ENCODE assay signal across 8 cellular contexts in the genomic region with DNA sequence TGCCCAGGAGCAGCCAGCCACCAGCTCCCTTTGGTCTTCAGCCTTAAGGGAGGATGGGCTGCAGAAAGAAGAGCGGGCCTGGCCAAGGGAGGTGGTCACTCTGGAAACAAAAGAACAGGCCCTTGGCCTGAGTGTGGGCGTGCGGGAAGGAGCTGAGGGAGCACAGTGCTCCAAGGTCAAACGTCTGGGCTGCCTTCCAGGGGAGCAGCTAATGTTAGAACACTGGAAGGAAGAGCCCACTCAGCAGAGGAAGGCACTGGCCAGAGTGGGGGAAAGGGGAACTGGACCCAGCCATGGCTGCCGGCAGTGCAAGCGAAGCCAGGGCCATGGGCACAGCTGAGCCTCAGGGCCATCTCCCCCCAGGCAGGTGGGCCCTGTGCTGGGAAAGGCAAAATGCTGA. TPM values are rescaled to one million over a fixed set of nuclear protein-coding genes. Genes with fewer than 3 reads are reported as not detected.
DNase-seq lines count a peak whose midpoint lies in the region; ATAC-seq and TF ChIP-seq lines count a peak whose summit lies in the region.

No MANE protein-coding gene starts in this region.

- peak in 1 of 2 donors; percentile 61 for TF ChIP-seq POLR2A in adrenal gland (IDR thresholded peaks at IDR 0.05)

- ATAC-seq in CD8-positive, alpha-beta T cell = no peak
- ATAC-seq in HG03025 (IDR thresholded peaks at IDR 0.05; ENCODE audit: low FRiP score, unreplicated experiment) (no peak), GM21529 (IDR thresholded peaks at IDR 0.05; ENCODE audit: unreplicated experiment) (no peak)

- no peaks in the 10 kb centered on the region for H3K9me3 Mint-ChIP-seq in CD8-positive, alpha-beta T cell

- CTCF ChIA-PET in CD8-positive, alpha-beta T cell (lab: Charles Lee) = interaction anchor here (0.7 to 8.3 kb wide), 5 partner anchors 9 to 39 kb away, joined by 3 to 115 read pairs (median 6); no protein-coding TSS in a partner anchor

- peak overlapping the region; percentile 97 for H3K27ac Mint-ChIP-seq in CD8-positive, alpha-beta T cell

- no peaks in the 10 kb centered on the region for H3K9me3 ChIP-seq in CD8-positive, alpha-beta T cell (ENCODE audit: low read length)
- no peaks in the 10 kb centered on the region for H3K9me3 ChIP-seq in adrenal gland (replicated peaks in 1 of 3)
- H3K9me3 ChIP-seq in left ventricle myocardium inferior (replicated peaks) = no peaks in the 10 kb centered on the region

- H3K27me3 ChIP-seq in CD8-positive, alpha-beta T cell (ENCODE audit: insufficient read depth, low read length) = no peaks in the 10 kb centered on the region
- H3K27me3 ChIP-seq in adrenal gland (no peaks in the 10 kb centered on the region), left ventricle myocardium inferior (ENCODE audit: low read depth) (no peaks in the 10 kb centered on the region)

- H3K27ac ChIP-seq in CD8-positive, alpha-beta T cell (ENCODE audit: low read depth, low read length) = no peak overlapping the region
- peak overlapping the region; percentile 75 to 98 (median 95) for H3K27ac ChIP-seq in adrenal gland
- H3K27ac ChIP-seq in left ventricle myocardium inferior (replicated peaks) = peak overlapping the region; percentile 92

- POLR2A ChIA-PET in CD8-positive, alpha-beta T cell (lab: Charles Lee) = interaction anchor here (0.6 to 2.1 kb wide), 11 partner anchors 13 to 84 kb away, joined by 3 to 10 read pairs (median 4); no protein-coding TSS in a partner anchor

- H3K36me3 ChIP-seq in CD8-positive, alpha-beta T cell (ENCODE audit: insufficient read depth, low read length) = peaks cover 6% of the 10 kb centered on the region
- H3K36me3 ChIP-seq in adrenal gland (replicated peaks in 1 of 2) (peaks cover 0 to 15% of the 10 kb centered on the region in 2 donors), left ventricle myocardium inferior (peaks cover 9% of the 10 kb centered on the region)

- no peak for TF ChIP-seq CTCF in CD8-positive, alpha-beta T cell (IDR thresholded peaks at IDR 0.05)
- TF ChIP-seq CTCF in adrenal gland (IDR thresholded peaks at IDR 0.05) (no peak), left ventricle myocardium inferior (IDR thresholded peaks at IDR 0.05; ENCODE audit: borderline replicate concordance) (no peak)

- H3K4me1 ChIP-seq in CD8-positive, alpha-beta T cell (ENCODE audit: insufficient read depth, low read length) = peaks cover 97% of the 10 kb centered on the region
- peaks cover 75 to 100% of the 10 kb centered on the region in 2 donors for H3K4me1 ChIP-seq in adrenal gland (replicated peaks in 1 of 2)
- H3K4me1 ChIP-seq in left ventricle myocardium inferior = peaks cover 100% of the 10 kb centered on the region

- no peaks in the 10 kb centered on the region for H3K27me3 Mint-ChIP-seq in CD8-positive, alpha-beta T cell (ENCODE audit: low read depth)

- H3K36me3 Mint-ChIP-seq in CD8-positive, alpha-beta T cell = peaks cover 44% of the 10 kb centered on the region

- peaks cover 97% of the 10 kb centered on the region for H3K4me1 Mint-ChIP-seq in CD8-positive, alpha-beta T cell (ENCODE audit: low read depth)

- intact Hi-C loops in CD8-positive, alpha-beta T cell (cut with DNase I, micrococcal nuclease) = no loop called here
- intact Hi-C loops in adrenal gland (cut with DNase I) (loop anchor here in 1 of 2 donors (5.0 kb wide), 1 partner anchor 36 kb away; no protein-coding TSS in a partner anchor), left ventricle myocardium inferior (cut with micrococcal nuclease) (loop anchor here (5.0 kb wide), 1 partner anchor 41 kb away; a partner anchor contains a TSS)

- 4 to 11% (median 7%) methylated on average over 6 of the region's 6 CpGs for WGBS in adrenal gland, 4 donors

- peak overlapping the region; percentile 37 for H3K4me3 Mint-ChIP-seq in CD8-positive, alpha-beta T cell

- no peak for DNase-seq in CD8-positive, alpha-beta T cell
- DNase-seq in adrenal gland = peak; percentile 90 to 98 (median 97)
- DNase-seq in left ventricle myocardium inferior = peak; percentile 95
- peak; percentile 82 for DNase-seq in pulmonary artery endothelial cell (ENCODE audit: low read depth, low spot score)
- DNase-seq in NCI-H1105 (lab: John Stamatoyannopoulos, UW) = no peak
- no peak for DNase-seq in glomerular visceral epithelial cell (ENCODE audit: extremely low spot score)

- H3K4me3 ChIP-seq in CD8-positive, alpha-beta T cell (ENCODE audit: low read depth, low read length) = no peak overlapping the region
- H3K4me3 ChIP-seq in adrenal gland (no peak overlapping the region), left ventricle myocardium inferior (peak overlapping the region; percentile 6)

RNA-seq across cellular contexts. Expression of a gene that starts 42.7 kb away (rescaled TPM):
- total RNA-seq in CD8-positive, alpha-beta T cell = 10 to 100 TPM; 51.9 to 57.1 TPM
- total RNA-seq in adrenal gland = 10 to 100 TPM; 37.7 to 90.9 (median 82.3) TPM
- 10 to 100 TPM; 15.1 to 56.7 (median 17.8) TPM for polyA plus RNA-seq in adrenal gland
- 53.4 TPM for total RNA-seq in left ventricle myocardium inferior
- total RNA-seq in pulmonary artery endothelial cell = 17.5 and 31.6 TPM in 2 replicates

Comparison
In these comparisons a context has a peak if more than half of its experiments do, and no peak if none do; other contexts are left out.
1. DNase-seq: peak in adrenal gland (7 of 7), left ventricle myocardium inferior (single experiment) and pulmonary artery endothelial cell (single experiment); none in CD8-positive, alpha-beta T cell (0 of 7), NCI-H1105 (single experiment) and glomerular visceral epithelial cell (single experiment).